ENCODE assay signal across 1 cellular context in genomic region chr20:50731055-50731929, GRCh38.
TF ChIP-seq lines count a peak whose summit lies in the region.

TSS of gene PARD6B (plus strand) at chr20:50731580. CDS start at chr20:50731787, 207 bp downstream.

TF ChIP-seq in HepG2, 621 proteins besides CTCF, POLR2A, EP300 and RAD21 (continued from another document):
- no peak for TF ChIP-seq ZNF253 (CRISPR knock-in tag; IDR thresholded peaks at IDR 0.05; ENCODE audit: borderline replicate concordance)
- peak; percentile 98 for TF ChIP-seq MYPOP (CRISPR knock-in tag; IDR thresholded peaks at IDR 0.05)
- peak; percentile 82 for TF ChIP-seq ZNF768 (CRISPR knock-in tag; IDR thresholded peaks at IDR 0.05)
- TF ChIP-seq ZNF225 (CRISPR knock-in tag; IDR thresholded peaks at IDR 0.05), result peak; percentile 87; the same call in 1 of the 2 replicates
- TF ChIP-seq RORA (CRISPR knock-in tag; IDR thresholded peaks at IDR 0.05), result no peak
- peak; percentile 82; the same call in 1 of the 2 replicates for TF ChIP-seq PREB (CRISPR knock-in tag; IDR thresholded peaks at IDR 0.05)
- TF ChIP-seq RFX3 (CRISPR knock-in tag; IDR thresholded peaks at IDR 0.05), result no peak
- 0 out of 2 replicates have a peak, but pooled peaks have one; percentile 86 for TF ChIP-seq ZNF567 (CRISPR knock-in tag; IDR thresholded peaks at IDR 0.05; ENCODE audit: borderline replicate concordance)
- TF ChIP-seq HNF4A (CRISPR knock-in tag; IDR thresholded peaks at IDR 0.05), result no peak
- TF ChIP-seq SOX6 (IDR thresholded peaks at IDR 0.05), result no peak
- TF ChIP-seq SOX6 (CRISPR knock-in tag; IDR thresholded peaks at IDR 0.05), result peak; percentile 49; the same call in 1 of the 2 replicates
